Comparison of ENCODE assay signal across 22 cellular contexts in genomic region chr4:83922419-83922818, GRCh38.
"Had no signal": no experiment of that assay in that cellular context is flagged by ENCODE, and none has a peak within 500 bp of the region (broad histone marks: within the 10 kb centered on the region; RNA-seq: fewer than 3 reads in every experiment).

No MANE protein-coding gene starts in this region.

- H3K36me3 ChIP-seq: esophagus squamous epithelium, heart right ventricle, left ventricle myocardium inferior, sigmoid colon, transverse colon had no signal

- ATAC-seq: effector memory CD8-positive, alpha-beta T cell; heart right ventricle; naive thymus-derived CD4-positive, alpha-beta T cell; stimulated activated naive B cell treated with anti-CD40 and anti-IgM and Interleukin-4, amounts not matched to agents 10 μg/mL and 1 μg/mL and 100 μg/mL, for 72 hours had no signal

- H3K4me1 ChIP-seq: esophagus squamous epithelium, heart right ventricle, left ventricle myocardium inferior, sigmoid colon, transverse colon had no signal

- H3K9me3 ChIP-seq: esophagus squamous epithelium, heart right ventricle, left ventricle myocardium inferior, sigmoid colon, transverse colon had no signal

- DNase-seq: activated CD4-positive, alpha-beta T cell treated with anti-CD3 and anti-CD28 coated beads for 4 hours; activated CD4-positive, alpha-beta T cell treated with anti-CD3 and anti-CD28 coated beads, Interleukin-2, amount 50 U/mL, for 48 hours; activated CD4-positive, CD25-positive, alpha-beta regulatory T cell; activated CD8-positive, alpha-beta memory T cell treated with anti-CD3 and anti-CD28 coated beads, Interleukin-2, amount 50 U/mL, for 48 hours; activated naive CD4-positive, alpha-beta T cell treated with Interleukin-2 at 50 U/mL for 16 hours; activated naive CD8-positive, alpha-beta T cell treated with anti-CD3 and anti-CD28 coated beads for 36 hours; activated T-cell treated with anti-CD3 and anti-CD28 coated beads, Interleukin-2, amount 50 U/mL, for 48 hours; effector memory CD8-positive, alpha-beta T cell; esophagus squamous epithelium; heart right ventricle; left ventricle myocardium inferior; naive thymus-derived CD4-positive, alpha-beta T cell; retina; sigmoid colon; stimulated activated CD4-positive, alpha-beta T cell treated with anti-CD3 and anti-CD28 coated beads, Interleukin-2, amount 100 ng/mL, for 48 hours; stimulated activated CD8-positive, alpha-beta memory T cell treated with anti-CD3 and anti-CD28 coated beads, Interleukin-4, amount 100 ng/mL, for 48 hours; stimulated activated naive B cell treated with anti-CD40 and anti-IgM and Interleukin-4, amounts not matched to agents 10 μg/mL and 1 μg/mL and 100 μg/mL, for 72 hours; T1000; transverse colon had no signal

- H3K27ac Mint-ChIP-seq: activated naive CD8-positive, alpha-beta T cell treated with anti-CD3 and anti-CD28 coated beads for 36 hours; effector memory CD8-positive, alpha-beta T cell; naive thymus-derived CD4-positive, alpha-beta T cell; progenitor cell of endocrine pancreas; stimulated activated naive B cell treated with anti-CD40 and anti-IgM and Interleukin-4, amounts not matched to agents 10 μg/mL and 1 μg/mL and 100 μg/mL, for 72 hours had no signal

- H3K27ac ChIP-seq: esophagus squamous epithelium, heart right ventricle, left ventricle myocardium inferior, transverse colon had no signal

- H3K36me3 Mint-ChIP-seq: activated naive CD8-positive, alpha-beta T cell treated with anti-CD3 and anti-CD28 coated beads for 36 hours; naive thymus-derived CD4-positive, alpha-beta T cell; stimulated activated naive B cell treated with anti-CD40 and anti-IgM and Interleukin-4, amounts not matched to agents 10 μg/mL and 1 μg/mL and 100 μg/mL, for 72 hours had no signal

- H3K27me3 Mint-ChIP-seq: activated naive CD8-positive, alpha-beta T cell treated with anti-CD3 and anti-CD28 coated beads for 36 hours; central memory CD8-positive, alpha-beta T cell; effector memory CD8-positive, alpha-beta T cell; stimulated activated naive B cell treated with anti-CD40 and anti-IgM and Interleukin-4, amounts not matched to agents 10 μg/mL and 1 μg/mL and 100 μg/mL, for 72 hours had no signal

- H3K4me3 ChIP-seq: esophagus squamous epithelium, heart right ventricle, left ventricle myocardium inferior, sigmoid colon, transverse colon had no signal

- H3K4me1 Mint-ChIP-seq: activated naive CD8-positive, alpha-beta T cell treated with anti-CD3 and anti-CD28 coated beads for 36 hours; central memory CD8-positive, alpha-beta T cell; naive thymus-derived CD4-positive, alpha-beta T cell; neural crest cell; stimulated activated naive B cell treated with anti-CD40 and anti-IgM and Interleukin-4, amounts not matched to agents 10 μg/mL and 1 μg/mL and 100 μg/mL, for 72 hours had no signal

- H3K27me3 ChIP-seq: esophagus squamous epithelium, heart right ventricle, sigmoid colon, transverse colon had no signal

- H3K9me3 Mint-ChIP-seq: activated naive CD8-positive, alpha-beta T cell treated with anti-CD3 and anti-CD28 coated beads for 36 hours; central memory CD8-positive, alpha-beta T cell; neural crest cell had no signal

- H3K4me3 Mint-ChIP-seq: activated naive CD8-positive, alpha-beta T cell treated with anti-CD3 and anti-CD28 coated beads for 36 hours; central memory CD8-positive, alpha-beta T cell; effector memory CD8-positive, alpha-beta T cell; naive thymus-derived CD4-positive, alpha-beta T cell; neural crest cell; stimulated activated naive B cell treated with anti-CD40 and anti-IgM and Interleukin-4, amounts not matched to agents 10 μg/mL and 1 μg/mL and 100 μg/mL, for 72 hours had no signal
